24 cellular contexts compared by ENCODE assay signal in genomic region chr7:151693140-151693539, GRCh38.
DNase-seq lines count a peak whose midpoint lies in the region; ATAC-seq and TF ChIP-seq lines count a peak whose summit lies in the region.
"Had no signal": no experiment of that assay in that cellular context is flagged by ENCODE, and none has a peak within 500 bp of the region (broad histone marks: within the 10 kb centered on the region; RNA-seq: fewer than 3 reads in every experiment).

No MANE protein-coding gene starts in this region.

- WGBS in right cardiac atrium: 68% methylated on average over 11 of the region's 11 CpGs

- H3K36me3 ChIP-seq in left ventricle myocardium inferior (no peaks in the 10 kb centered on the region), osteoblast (ENCODE audit: insufficient read depth, low read length) (no peaks in the 10 kb centered on the region)
- H3K36me3 ChIP-seq: BE2C, Peyer's patch had no signal

- H4K20me1 ChIP-seq in osteoblast (ENCODE audit: insufficient read depth, low read length): no peaks in the 10 kb centered on the region

- H3K4me2 ChIP-seq in osteoblast (ENCODE audit: insufficient read depth, low read length): no peak overlapping the region
- H3K4me2 ChIP-seq: KMS-11 had no signal

- TF ChIP-seq CTCF in left ventricle myocardium inferior (IDR thresholded peaks at IDR 0.05; ENCODE audit: borderline replicate concordance) (no peak), osteoblast (IDR thresholded peaks at IDR 0.05; ENCODE audit: extremely low read depth, low read depth, low read length) (no peak)

- H3K27ac ChIP-seq in left ventricle myocardium inferior (replicated peaks) (peak overlapping the region; percentile 87), right cardiac atrium (ENCODE audit: low read length) (peak overlapping the region; percentile 73), osteoblast (ENCODE audit: low read depth, low read length) (no peak overlapping the region)
- H3K27ac ChIP-seq: GM23248, KMS-11, SJSA1 had no signal

- intact Hi-C loops in left ventricle myocardium inferior (cut with micrococcal nuclease) (no loop called here), Right ventricle myocardium inferior (cut with DNase I) (loop anchor here (5.0 kb wide), 1 partner anchor 66 kb away; no protein-coding TSS in a partner anchor), right cardiac atrium (cut with DNase I) (no loop called here)

- no peaks in the 10 kb centered on the region for H3K79me2 ChIP-seq in osteoblast (ENCODE audit: insufficient read depth, low read length)

- H3K4me1 ChIP-seq in left ventricle myocardium inferior (peaks cover 90% of the 10 kb centered on the region), right cardiac atrium (ENCODE audit: control insufficient read depth, insufficient read depth, low read length) (peaks cover 9% of the 10 kb centered on the region), osteoblast (ENCODE audit: insufficient read depth, low read length) (peaks cover 11% of the 10 kb centered on the region)

- H3K27me3 ChIP-seq in left ventricle myocardium inferior (ENCODE audit: low read depth): no peaks in the 10 kb centered on the region
- no peaks in the 10 kb centered on the region for H3K27me3 ChIP-seq in right cardiac atrium (ENCODE audit: control insufficient read depth, insufficient read depth)
- H3K27me3 ChIP-seq in osteoblast (ENCODE audit: insufficient read depth, low read length): no peaks in the 10 kb centered on the region
- H3K27me3 ChIP-seq: BE2C, Peyer's patch, SJSA1 had no signal

- H2AFZ ChIP-seq in osteoblast (ENCODE audit: low read length): no peak overlapping the region
- H2AFZ ChIP-seq: GM23248 had no signal

- peak; percentile 27 for DNase-seq in left ventricle myocardium inferior
- no peak for DNase-seq in Right ventricle myocardium inferior (ENCODE audit: missing footprints)
- DNase-seq in right cardiac atrium: no peak
- peak; percentile 60 for DNase-seq in osteoblast (ENCODE audit: insufficient read length, low spot score, missing footprints)
- no peak for DNase-seq in effector CD8-positive, alpha-beta T cell (lab: John Stamatoyannopoulos, UW)
- no peak for DNase-seq in NCI-H1436 (lab: John Stamatoyannopoulos, UW)
- DNase-seq in stimulated activated CD8-positive, alpha-beta memory T cell treated with anti-CD3 and anti-CD28 coated beads, Interleukin-4, amount 100 ng/mL, for 48 hours: no peak
- DNase-seq: BE2C; CD4-positive, alpha-beta memory T cell; DMS 273 treated with DMSO at 0.1 percent for 48 hours; DMS79 treated with DMSO at 0.1 percent for 48 hours; GM23248; HCEC 1CT; IMR-90; NCI-H1092 treated with DMSO at 0.1 percent for 48 hours; NCI-H2029; NCI-H226; NCI-H510A treated with DMSO at 0.1 percent for 48 hours; NCI-H748 treated with DMSO at 0.1 percent for 48 hours had no signal

- no peaks in the 10 kb centered on the region for H3K9me3 ChIP-seq in left ventricle myocardium inferior (replicated peaks)
- H3K9me3 ChIP-seq in right cardiac atrium (ENCODE audit: control insufficient read depth, low read length): no peaks in the 10 kb centered on the region
- H3K9me3 ChIP-seq in osteoblast (ENCODE audit: low read depth, low read length): no peaks in the 10 kb centered on the region
- H3K9me3 ChIP-seq: BE2C, Caco-2, Peyer's patch, SJSA1 had no signal

- H3K4me3 ChIP-seq in left ventricle myocardium inferior (no peak overlapping the region), right cardiac atrium (ENCODE audit: low read length) (no peak overlapping the region), osteoblast (ENCODE audit: insufficient read depth, low read length) (no peak overlapping the region)
- H3K4me3 ChIP-seq: GM12878, GM23248, Peyer's patch, SJSA1 had no signal

- ATAC-seq in Right ventricle myocardium inferior: no peak
- ATAC-seq in right cardiac atrium: no peak
- ATAC-seq: GM12878 had no signal

Comparison
In these comparisons a context has a peak if more than half of its experiments do, and no peak if none do; other contexts are left out.
1. DNase-seq: peak in left ventricle myocardium inferior (single experiment) and osteoblast (single experiment); none in Right ventricle myocardium inferior (single experiment), right cardiac atrium (0 of 3), effector CD8-positive, alpha-beta T cell (single experiment), NCI-H1436 (single experiment) and stimulated activated CD8-positive, alpha-beta memory T cell treated with anti-CD3 and anti-CD28 coated beads, Interleukin-4, amount 100 ng/mL, for 48 hours (single experiment).